In genomic region chr3:16211176-16211904, GRCh38 we compare ENCODE assay signal across 1 cellular context.
TF ChIP-seq lines count a peak whose summit lies in the region.

No MANE protein-coding gene starts in this region.

TF ChIP-seq in IMR-90, 13 proteins besides CTCF, POLR2A, EP300 and RAD21 (continued from another document):
- TF ChIP-seq USF2 (IDR thresholded peaks at IDR 0.05; ENCODE audit: low read depth, low read length): no peak
- TF ChIP-seq CEBPB (IDR thresholded peaks at IDR 0.05; ENCODE audit: low read depth, low read length): no peak
- TF ChIP-seq MAZ (IDR thresholded peaks at IDR 0.05; ENCODE audit: borderline replicate concordance, low read depth, low read length): no peak
- TF ChIP-seq NFE2L2 (IDR thresholded peaks at IDR 0.05; ENCODE audit: low read depth, low read length): no peak
- no peak for TF ChIP-seq BHLHE40 (IDR thresholded peaks at IDR 0.05; ENCODE audit: low read depth, low read length)
